ENCODE assay signal across 9 cellular contexts in genomic region chr19:4084547-4084877, GRCh38. TPM values are rescaled to one million over a fixed set of nuclear protein-coding genes. Genes with fewer than 3 reads are reported as not detected.
DNase-seq lines count a peak whose midpoint lies in the region; ATAC-seq and TF ChIP-seq lines count a peak whose summit lies in the region.
"Had no signal": no experiment of that assay in that cellular context is flagged by ENCODE, and none has a peak within 500 bp of the region (broad histone marks: within the 10 kb centered on the region; RNA-seq: fewer than 3 reads in every experiment).

No MANE protein-coding gene starts in this region.

- no peak for TF ChIP-seq CTCF in heart right ventricle (IDR thresholded peaks at IDR 0.05)
- TF ChIP-seq CTCF in right atrium auricular region (IDR thresholded peaks at IDR 0.05): no peak
- no peak for TF ChIP-seq CTCF in upper lobe of right lung (IDR thresholded peaks at IDR 0.05)
- no peak for TF ChIP-seq CTCF in A673 (conservative IDR thresholded peaks at IDR 0.05; ENCODE audit: low read depth, low read length)

- ATAC-seq in heart right ventricle: peak in 2 of 8 donors; percentile 5 to 9
- ATAC-seq in naive B cell (ENCODE audit: low read depth in 2 of 2): no peak
- no peak for ATAC-seq in upper lobe of right lung
- ATAC-seq in HG03439 (IDR thresholded peaks at IDR 0.05; ENCODE audit: unreplicated experiment): no peak

- H3K36me3 ChIP-seq in heart right ventricle (peaks cover 0 to 7% (median 0%) of the 10 kb centered on the region in 9 donors), right atrium auricular region (peaks cover 2% of the 10 kb centered on the region), upper lobe of right lung (no peaks in the 10 kb centered on the region), A673 (ENCODE audit: insufficient read depth, low read length, poor library complexity, severe bottlenecking) (peaks cover 3% of the 10 kb centered on the region)

- no peaks in the 10 kb centered on the region for H3K36me3 Mint-ChIP-seq in activated naive CD8-positive, alpha-beta T cell
- no peaks in the 10 kb centered on the region for H3K36me3 Mint-ChIP-seq in naive B cell

- H3K4me3 ChIP-seq in heart right ventricle: peak overlapping the region in 6 of 10 donors; percentile 34 to 50 (median 42)
- H3K4me3 ChIP-seq in right atrium auricular region: peak overlapping the region in 1 of 2 donors; percentile 28
- H3K4me3 ChIP-seq in upper lobe of right lung: no peak overlapping the region
- H3K4me3 ChIP-seq in A673 (ENCODE audit: low read depth, low read length, poor library complexity, severe bottlenecking): no peak overlapping the region

- WGBS in heart right ventricle, 2 donors: 64 to 66% methylated on average over 8 of the region's 8 CpGs

- CTCF ChIA-PET in A673 (lab: Charles Lee): no interaction called here

- peak overlapping the region; percentile 64 for H3K27ac Mint-ChIP-seq in activated naive CD8-positive, alpha-beta T cell
- H3K27ac Mint-ChIP-seq in naive B cell: peak overlapping the region; percentile 61 to 96 (median 88)

- no peaks in the 10 kb centered on the region for H3K27me3 ChIP-seq in heart right ventricle
- H3K27me3 ChIP-seq in right atrium auricular region: no peaks in the 10 kb centered on the region
- H3K27me3 ChIP-seq in upper lobe of right lung: no peaks in the 10 kb centered on the region
- H3K27me3 ChIP-seq in A673 (replicated peaks; ENCODE audit: insufficient read depth, low read depth, low read length, poor library complexity): no peaks in the 10 kb centered on the region

- H3K9me3 ChIP-seq in heart right ventricle: no peaks in the 10 kb centered on the region
- no peaks in the 10 kb centered on the region for H3K9me3 ChIP-seq in right atrium auricular region
- H3K9me3 ChIP-seq in upper lobe of right lung: no peaks in the 10 kb centered on the region
- no peaks in the 10 kb centered on the region for H3K9me3 ChIP-seq in A673 (ENCODE audit: low read depth, low read length, poor library complexity, severe bottlenecking)

- BruUV-seq in A673 (replicated peaks; lab: Mats Ljungman, UMichigan): no TSS peak

- intact Hi-C loops in heart right ventricle (cut with DNase I) (no loop called here), upper lobe of right lung (cut with DNase I) (no loop called here), A673 (cut with micrococcal nuclease; ENCODE audit: unreplicated experiment) (no loop called here)

- peak overlapping the region in 5 of 10 donors; percentile 47 to 78 (median 72) for H3K27ac ChIP-seq in heart right ventricle
- no peak overlapping the region for H3K27ac ChIP-seq in right atrium auricular region
- peak overlapping the region; percentile 77 for H3K27ac ChIP-seq in upper lobe of right lung
- H3K27ac ChIP-seq in A673 (ENCODE audit: low read depth, low read length, poor library complexity, severe bottlenecking): no peak overlapping the region

- DNase-seq in heart right ventricle (no peak), right atrium auricular region (ENCODE audit: low spot score) (no peak), naive B cell (no peak), upper lobe of right lung (no peak), A673 (ENCODE audit: low spot score) (no peak), dedifferentiated amniotic fluid mesenchymal stem cell (ENCODE audit: extremely low spot score) (no peak)
- DNase-seq: NCI-H446 had no signal

- H3K4me1 Mint-ChIP-seq in activated naive CD8-positive, alpha-beta T cell (ENCODE audit: low read depth): peaks cover 53% of the 10 kb centered on the region
- H3K4me1 Mint-ChIP-seq in naive B cell: peaks cover 17 to 40% (median 26%) of the 10 kb centered on the region in 3 donors

- H3K27me3 Mint-ChIP-seq in activated naive CD8-positive, alpha-beta T cell: no peaks in the 10 kb centered on the region
- no peaks in the 10 kb centered on the region for H3K27me3 Mint-ChIP-seq in naive B cell

- POLR2A ChIA-PET in A673 (lab: Charles Lee; ENCODE audit: low non-redundant PET): no interaction called here

- H3K4me1 ChIP-seq in heart right ventricle: peaks cover 0 to 44% (median 11%) of the 10 kb centered on the region in 9 donors
- H3K4me1 ChIP-seq in right atrium auricular region: peaks cover 0 to 10% of the 10 kb centered on the region in 2 donors
- H3K4me1 ChIP-seq in upper lobe of right lung: peaks cover 13% of the 10 kb centered on the region
- H3K4me1 ChIP-seq in A673 (ENCODE audit: insufficient read depth, low read length, poor library complexity, severe bottlenecking): no peaks in the 10 kb centered on the region

- no peaks in the 10 kb centered on the region for H3K9me3 Mint-ChIP-seq in activated naive CD8-positive, alpha-beta T cell (ENCODE audit: low read depth)
- H3K9me3 Mint-ChIP-seq in naive B cell: no peaks in the 10 kb centered on the region

- H3K4me3 Mint-ChIP-seq in activated naive CD8-positive, alpha-beta T cell: peak overlapping the region; percentile 35
- H3K4me3 Mint-ChIP-seq in naive B cell: peak overlapping the region in 7 of 8 donors; percentile 40 to 89 (median 75)

RNA-seq across cellular contexts. Expression of gene ZBTB7A, which starts 17.8 kb away (rescaled TPM):
- total RNA-seq in heart right ventricle: 10 to 100 TPM; 20.3 to 40.5 (median 26.3) TPM
- 10 to 100 TPM in 1 of 2 donors, 1 to 10 TPM in 1; 9.6 to 13.2 TPM for polyA plus RNA-seq in heart right ventricle
- total RNA-seq in right atrium auricular region: 10 to 100 TPM; 33.8 to 50.0 TPM
- polyA plus RNA-seq in naive B cell (ENCODE audit: low read depth in 6 of 6): 10 to 100 TPM; 13.5 to 41.2 (median 21.2) TPM
- 54.3 TPM for total RNA-seq in upper lobe of right lung
- total RNA-seq in A673 (2021): 25.1 and 25.9 TPM in 2 replicates

RNA-seq across cellular contexts. Expression of gene MAP2K2, which starts 39.4 kb away (rescaled TPM):
- total RNA-seq in heart right ventricle (100 to 1,000 TPM in 5 of 10 donors, 10 to 100 TPM in 5; 91.5 to 155 (median 101) TPM), right atrium auricular region (10 to 100 TPM; 82.2 to 97.4 TPM), upper lobe of right lung (110 TPM), A673 (2021) (185 and 198 TPM in 2 replicates)
- polyA plus RNA-seq in heart right ventricle (100 to 1,000 TPM; 163 to 288 TPM), naive B cell (ENCODE audit: low read depth in 6 of 6) (10 to 100 TPM; 50.3 to 88.0 (median 69.5) TPM)

Comparison
In these comparisons a context has a peak if more than half of its experiments do, and no peak if none do; other contexts are left out.
1. H3K4me3 ChIP-seq: peak in heart right ventricle (6 of 10); none in upper lobe of right lung (single experiment) and A673 (single experiment).